ENCODE assay signal across 8 cellular contexts in genomic region chr1:45010855-45011811, GRCh38. TPM values are rescaled to one million over a fixed set of nuclear protein-coding genes. Genes with fewer than 3 reads are reported as not detected.
A peak's percentile ranks its signal among the peaks of the same experiment; 100 is the strongest.
DNase-seq lines count a peak whose midpoint lies in the region; ATAC-seq and TF ChIP-seq lines count a peak whose summit lies in the region.

Gene HECTD3, minus strand, starts transcription at chr1:45011324. Its CDS starts 67 bp downstream, at chr1:45011257.

- peak within 1 kb of the TSS; percentile 78 for H3K27ac ChIP-seq in caudate nucleus (ENCODE audit: low read depth, low read length)

- POLR2A ChIA-PET in AG04449 (lab: Yijun Ruan, JAX): interaction anchor here (0.5 to 3.8 kb wide), 26 partner anchors 19 to 511 kb away, joined by 3 to 24 read pairs (median 4); partner anchors contain the start of genes EIF2B3, MUTYH, PLK3 and PRDX1
- POLR2A ChIA-PET in activated B cell treated with CpG ODN at 0.5 μM for 24 hours (lab: Charles Lee): interaction anchor here (0.6 to 7.9 kb wide), 43 partner anchors 8 to 1360 kb away, joined by 3 to 156 read pairs (median 6); partner anchors contain the start of genes ARMH1, BTBD19, CCDC163 and EIF2B3

- TF ChIP-seq CTCF in AG04449 (IDR thresholded peaks at IDR 0.05; ENCODE audit: insufficient read depth, low read length, missing control alignments): no peak
- TF ChIP-seq CTCF in activated B cell treated with CpG ODN at 0.5 μM for 24 hours (IDR thresholded peaks at IDR 0.05): no peak

- CTCF ChIA-PET in AG04449 (lab: Yijun Ruan, JAX) (interaction anchor here (0.8 to 12.9 kb wide), 18 partner anchors 8 to 481 kb away, joined by 3 to 950 read pairs (median 4); partner anchors contain the start of genes BTBD19, MUTYH, PLK3 and TESK2), activated B cell treated with CpG ODN at 0.5 μM for 24 hours (lab: Charles Lee) (interaction anchor here (1.0 to 10.9 kb wide), 12 partner anchors 25 to 488 kb away, joined by 3 to 227 read pairs (median 8); partner anchors contain the start of genes CCDC163, EIF2B3, MMACHC and PLK3)

- peak within 1 kb of the TSS; percentile 84 for H3K4me3 Mint-ChIP-seq in activated B cell treated with CpG ODN at 0.5 μM for 24 hours

- no peaks in the 10 kb centered on the region for H3K27me3 Mint-ChIP-seq in activated B cell treated with CpG ODN at 0.5 μM for 24 hours

- H3K36me3 Mint-ChIP-seq in activated B cell treated with CpG ODN at 0.5 μM for 24 hours (ENCODE audit: low read depth): peaks cover 55% of the 10 kb centered on the region

- H3K27ac Mint-ChIP-seq in activated B cell treated with CpG ODN at 0.5 μM for 24 hours: peak within 1 kb of the TSS; percentile 81

- intact Hi-C loops in activated B cell treated with CpG ODN at 0.5 μM for 24 hours (cut with micrococcal nuclease): loop anchor here (1.0 to 5.0 kb wide), 7 partner anchors 175 to 871 kb away; partner anchors contain the start of genes GPBP1L1, IPP, RNU5D-1 and TMEM69

- H3K4me1 Mint-ChIP-seq in activated B cell treated with CpG ODN at 0.5 μM for 24 hours: peaks cover 43% of the 10 kb centered on the region

- peak within 1 kb of the TSS; percentile 84 for H3K4me3 ChIP-seq in AG04449 (ENCODE audit: low read depth, low read length)

- DNase-seq in AG04449 (ENCODE audit: low read depth, low spot score): no peak
- peak; percentile 77 for DNase-seq in NCI-H2227 treated with DMSO at 0.1 percent for 48 hours (lab: John Stamatoyannopoulos, UW)
- peak; percentile 70 for DNase-seq in activated B cell treated with CpG ODN at 0.5 μM for 24 hours
- peak in 59 of 61 donors; percentile 22 to 91 (median 70) for DNase-seq in caudate nucleus (lab: John Stamatoyannopoulos, UW)
- peak; percentile 72 for DNase-seq in iris pigment epithelial cell (ENCODE audit: low read depth)
- DNase-seq in stimulated activated CD4-positive, alpha-beta T cell treated with anti-CD3 and anti-CD28 coated beads, Interleukin-12 subunit alpha, Interleukin-12 subunit beta, amount 100 ng/mL, for 24 hours (ENCODE audit: low read depth in 2 of 2): peak; percentile 54 to 69

- H3K9me3 Mint-ChIP-seq in activated B cell treated with CpG ODN at 0.5 μM for 24 hours: no peaks in the 10 kb centered on the region

- peak; percentile 70 for ATAC-seq in GM18868 (IDR thresholded peaks at IDR 0.05; ENCODE audit: unreplicated experiment)
- peak; percentile 47 for ATAC-seq in HG03103 (IDR thresholded peaks at IDR 0.05; ENCODE audit: low read depth, unreplicated experiment)
- ATAC-seq in activated B cell treated with CpG ODN at 0.5 μM for 24 hours (ENCODE audit: low read depth): peak; percentile 67

RNA-seq across cellular contexts. Expression of gene HECTD3, which starts in this region (rescaled TPM):
- 40.3 and 49.9 TPM in 2 replicates for total RNA-seq in activated B cell treated with CpG ODN at 0.5 μM for 24 hours
